Comparison of ENCODE assay signal across 8 cellular contexts in genomic region chr1:151281225-151281968, GRCh38. TPM values are rescaled to one million over a fixed set of nuclear protein-coding genes. Genes with fewer than 3 reads are reported as not detected.
DNase-seq lines count a peak whose midpoint lies in the region; ATAC-seq and TF ChIP-seq lines count a peak whose summit lies in the region.

No MANE protein-coding gene starts in this region.

- no peaks in the 10 kb centered on the region for H3K9me3 ChIP-seq in muscle layer of colon (ENCODE audit: low read length)

- H3K9ac ChIP-seq in muscle layer of colon (ENCODE audit: low read length) = peak overlapping the region; percentile 100

- DNase-seq in DMS153 (lab: John Stamatoyannopoulos, UW) (peak; percentile 99), KG1 (lab: John Stamatoyannopoulos, UW) (peak; percentile 92)
- peak; percentile 99 to 100 for DNase-seq in activated T-cell treated with anti-CD3 and anti-CD28 coated beads, Interleukin-2, amount 50 U/mL, for 48 hours
- peak; percentile 92 to 93 for DNase-seq in stimulated activated CD8-positive, alpha-beta memory T cell treated with anti-CD3 and anti-CD28 coated beads, Interleukin-7, amount 100 ng/mL, for 1 hour (ENCODE audit: low read depth in 2 of 2)

- ATAC-seq in GM21723 (IDR thresholded peaks at IDR 0.05; ENCODE audit: unreplicated experiment) (peak; percentile 40), esophagus mucosa (peak; percentile 85)

- H3K4me1 ChIP-seq in muscle layer of colon (ENCODE audit: insufficient read depth, low read length) = peaks cover 13% of the 10 kb centered on the region

- H3K4me3 ChIP-seq in muscle layer of colon (ENCODE audit: low read depth in 1 of 2, low read length in 2 of 2) = peak overlapping the region; percentile 92 to 97

- no peaks in the 10 kb centered on the region for H3K27me3 ChIP-seq in muscle layer of colon (ENCODE audit: control insufficient read depth in 1 of 2, insufficient read depth in 2 of 2, low read length in 2 of 2)

- H3K27ac ChIP-seq in muscle layer of colon (ENCODE audit: low read depth, low read length) = peak overlapping the region; percentile 100

- peaks cover 9% of the 10 kb centered on the region for H3K36me3 ChIP-seq in muscle layer of colon (ENCODE audit: insufficient read depth, low read length)

TF ChIP-seq in PFSK-1, 5 proteins besides CTCF, POLR2A, EP300 and RAD21:
- TF ChIP-seq FOXP2 (optimal IDR thresholded peaks at IDR 0.05; ENCODE audit: borderline replicate concordance, extremely low read depth, extremely low read length, insufficient read depth) = no peak
- 0 out of 2 replicates have a peak, but pooled peaks have one; percentile 18 for TF ChIP-seq SIN3A (IDR thresholded peaks at IDR 0.05; ENCODE audit: borderline replicate concordance, insufficient read depth, low read length)
- TF ChIP-seq TAF1 (IDR thresholded peaks at IDR 0.05; ENCODE audit: borderline replicate concordance, insufficient read depth, low read length) = peak; percentile 65; the same call in 1 of the 2 replicates
- peak; percentile 61; the same call in 1 of the 2 replicates for TF ChIP-seq POLR2AphosphoS5 (IDR thresholded peaks at IDR 0.05; ENCODE audit: low read depth, low read length)

RNA-seq across cellular contexts. Expression of gene ZNF687, which starts 0.7 kb away (rescaled TPM):
- 31.5 TPM for polyA plus RNA-seq in PFSK-1 (2012; ENCODE audit: insufficient read length, low read depth)
- 12.6 TPM for total RNA-seq in esophagus mucosa

RNA-seq across cellular contexts. Expression of gene PSMD4, which starts 26.9 kb away (rescaled TPM):
- 365 TPM for polyA plus RNA-seq in PFSK-1 (2012; ENCODE audit: insufficient read length, low read depth)
- 126 TPM for total RNA-seq in esophagus mucosa

RNA-seq across cellular contexts. Expression of gene PI4KB, which starts 45.8 kb away (rescaled TPM):
- polyA plus RNA-seq in PFSK-1 (2012; ENCODE audit: insufficient read length, low read depth) = 63.9 TPM
- 34.7 TPM for total RNA-seq in esophagus mucosa

Comparison
In these comparisons a context has a peak if more than half of its experiments do, and no peak if none do; other contexts are left out.
1. Peak in every context shown above with its lines: DNase-seq, ATAC-seq, H3K4me3 ChIP-seq and H3K27ac ChIP-seq.